1 cellular context compared by ENCODE assay signal in genomic region chr10:93591065-93591808, GRCh38.
TF ChIP-seq lines count a peak whose summit lies in the region.

No MANE protein-coding gene starts in this region.

TF ChIP-seq in H1, 55 proteins besides CTCF, POLR2A, EP300 and RAD21 (continued from another document):
- TF ChIP-seq, protein P1, sequence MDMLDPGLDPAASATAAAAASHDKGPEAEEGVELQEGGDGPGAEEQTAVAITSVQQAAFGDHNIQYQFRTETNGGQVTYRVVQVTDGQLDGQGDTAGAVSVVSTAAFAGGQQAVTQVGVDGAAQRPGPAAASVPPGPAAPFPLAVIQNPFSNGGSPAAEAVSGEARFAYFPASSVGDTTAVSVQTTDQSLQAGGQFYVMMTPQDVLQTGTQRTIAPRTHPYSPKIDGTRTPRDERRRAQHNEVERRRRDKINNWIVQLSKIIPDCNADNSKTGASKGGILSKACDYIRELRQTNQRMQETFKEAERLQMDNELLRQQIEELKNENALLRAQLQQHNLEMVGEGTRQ (IDR thresholded peaks at IDR 0.05; ENCODE audit: low read length): no peak
TF ChIP-seq in H1: peak in this region for 0.
